ENCODE assay signal across 8 cellular contexts in the genomic region with DNA sequence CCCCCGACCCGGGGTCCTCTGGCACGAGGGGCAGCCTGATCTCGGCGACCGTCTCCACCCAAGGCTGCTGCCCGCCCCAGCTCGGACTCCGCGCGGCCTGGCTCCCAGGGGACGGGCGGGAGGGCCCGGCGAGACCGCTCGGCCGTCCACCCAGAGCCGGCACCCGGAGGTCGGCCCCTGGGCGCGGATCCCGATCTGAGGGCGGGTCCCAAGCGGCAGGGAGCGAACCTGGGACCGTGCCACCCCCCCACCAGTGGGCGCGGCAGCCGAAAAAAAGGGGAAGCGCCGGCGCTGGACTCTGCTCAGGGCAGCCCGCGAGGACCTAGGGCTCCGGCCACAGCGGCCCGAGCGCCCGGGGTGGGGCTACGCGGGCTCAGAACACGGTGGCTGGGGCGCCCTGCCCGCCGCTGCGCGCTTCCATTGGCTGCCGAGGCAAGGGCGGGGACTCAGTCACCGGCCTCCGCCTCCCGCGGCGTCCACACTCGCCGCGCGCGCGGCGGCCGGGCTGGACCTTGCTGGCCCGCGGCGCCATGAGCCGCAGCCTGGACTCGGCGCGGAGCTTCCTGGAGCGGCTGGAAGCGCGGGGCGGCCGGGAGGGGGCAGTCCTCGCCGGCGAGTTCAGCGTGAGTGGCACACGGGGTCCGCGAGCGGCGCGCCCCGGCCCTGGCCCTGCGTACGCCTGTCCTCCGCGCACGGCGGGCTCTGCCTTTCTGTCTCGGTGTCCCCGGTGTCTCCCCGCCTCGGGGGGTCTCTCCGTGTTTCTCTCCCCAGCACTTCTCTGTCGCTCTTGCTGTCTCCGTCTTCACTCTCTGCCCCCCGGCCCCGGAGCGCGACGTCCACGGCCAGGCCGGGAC. TPM values are rescaled to one million over a fixed set of nuclear protein-coding genes. Genes with fewer than 3 reads are reported as not detected.
DNase-seq lines count a peak whose midpoint lies in the region; ATAC-seq and TF ChIP-seq lines count a peak whose summit lies in the region.

A gene with protein sequence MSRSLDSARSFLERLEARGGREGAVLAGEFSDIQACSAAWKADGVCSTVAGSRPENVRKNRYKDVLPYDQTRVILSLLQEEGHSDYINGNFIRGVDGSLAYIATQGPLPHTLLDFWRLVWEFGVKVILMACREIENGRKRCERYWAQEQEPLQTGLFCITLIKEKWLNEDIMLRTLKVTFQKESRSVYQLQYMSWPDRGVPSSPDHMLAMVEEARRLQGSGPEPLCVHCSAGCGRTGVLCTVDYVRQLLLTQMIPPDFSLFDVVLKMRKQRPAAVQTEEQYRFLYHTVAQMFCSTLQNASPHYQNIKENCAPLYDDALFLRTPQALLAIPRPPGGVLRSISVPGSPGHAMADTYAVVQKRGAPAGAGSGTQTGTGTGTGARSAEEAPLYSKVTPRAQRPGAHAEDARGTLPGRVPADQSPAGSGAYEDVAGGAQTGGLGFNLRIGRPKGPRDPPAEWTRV (plus strand): TSS at position 479 of the 854 bp plus-strand sequence. CDS start 52 bp downstream, at position 531.

- H3K36me3 Mint-ChIP-seq in activated naive CD4-positive, alpha-beta T cell treated with anti-CD3 and anti-CD28 coated beads, Interleukin-2, amount 50 U/mL, for 72 hours = peaks cover 0 to 5% of the 10 kb centered on the region in 2 donors

- under 1% methylated on average over 106 of the region's 107 CpGs for WGBS in urinary bladder

- H3K36me3 ChIP-seq in urinary bladder (ENCODE audit: insufficient read depth) = no peaks in the 10 kb centered on the region

- peak; percentile 3 for DNase-seq in GF-D8 (lab: John Stamatoyannopoulos, UW)
- DNase-seq in SHP77 treated with DMSO at 0.1 percent for 48 hours (lab: John Stamatoyannopoulos, UW) = peak; percentile 45
- DNase-seq in activated naive CD4-positive, alpha-beta T cell treated with anti-CD3 and anti-CD28 coated beads, Interleukin-2, amount 50 U/mL, for 72 hours (ENCODE audit: low spot score in 2 of 2) = peak; percentile 69 to 77
- DNase-seq in glomerular endothelial cell (ENCODE audit: extremely low read depth, low read depth, low spot score) = no peak
- DNase-seq in nucleus accumbens (lab: John Stamatoyannopoulos, UW) = peak in 54 of 56 donors; percentile 33 to 90 (median 76)

- no peaks in the 10 kb centered on the region for H3K9me3 Mint-ChIP-seq in activated naive CD4-positive, alpha-beta T cell treated with anti-CD3 and anti-CD28 coated beads, Interleukin-2, amount 50 U/mL, for 72 hours

- H3K27ac ChIP-seq in urinary bladder (ENCODE audit: low read depth) = peak within 1 kb of the TSS; percentile 44

- peak; percentile 87 for ATAC-seq in GM21723 (IDR thresholded peaks at IDR 0.05; ENCODE audit: unreplicated experiment)
- peak; percentile 95 for ATAC-seq in activated naive CD4-positive, alpha-beta T cell treated with anti-CD3 and anti-CD28 coated beads, Interleukin-2, amount 50 U/mL, for 72 hours

- H3K4me1 ChIP-seq in urinary bladder (ENCODE audit: insufficient read depth) = no peaks in the 10 kb centered on the region

- peak; percentile 23; the same call in 1 of the 2 replicates for TF ChIP-seq RAD21 in Ishikawa (IDR thresholded peaks at IDR 0.05; ENCODE audit: low read depth)

- peak within 1 kb of the TSS; percentile 22 to 48 for H3K27ac Mint-ChIP-seq in activated naive CD4-positive, alpha-beta T cell treated with anti-CD3 and anti-CD28 coated beads, Interleukin-2, amount 50 U/mL, for 72 hours

- no peak for TF ChIP-seq EP300 in Ishikawa (IDR thresholded peaks at IDR 0.05; ENCODE audit: borderline replicate concordance)

- peak within 1 kb of the TSS; percentile 65 for H3K4me3 ChIP-seq in urinary bladder (ENCODE audit: low read depth, low read length)

TF ChIP-seq in Ishikawa, 13 proteins besides CTCF, POLR2A, EP300 and RAD21:
- TF ChIP-seq TCF12 (IDR thresholded peaks at IDR 0.05; ENCODE audit: low read depth) (0 out of 2 replicates have a peak, but pooled peaks have one; percentile 6), EGR1 (IDR thresholded peaks at IDR 0.05) (no peak), YY1 (IDR thresholded peaks at IDR 0.05; ENCODE audit: low read depth) (peak; percentile 55; the same call in 1 of the 2 replicates), TAF1 (IDR thresholded peaks at IDR 0.05; ENCODE audit: low read depth) (peak; percentile 73; the same call in 1 of the 2 replicates), ZBTB7A (IDR thresholded peaks at IDR 0.05; ENCODE audit: low read depth) (no peak; the same call in 1 of the 2 replicates)
- TF ChIP-seq, protein P1, sequence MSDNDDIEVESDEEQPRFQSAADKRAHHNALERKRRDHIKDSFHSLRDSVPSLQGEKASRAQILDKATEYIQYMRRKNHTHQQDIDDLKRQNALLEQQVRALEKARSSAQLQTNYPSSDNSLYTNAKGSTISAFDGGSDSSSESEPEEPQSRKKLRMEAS (IDR thresholded peaks at IDR 0.05) = peak; percentile 38; the same call in 1 of the 2 replicates
- TF ChIP-seq, protein P2, sequence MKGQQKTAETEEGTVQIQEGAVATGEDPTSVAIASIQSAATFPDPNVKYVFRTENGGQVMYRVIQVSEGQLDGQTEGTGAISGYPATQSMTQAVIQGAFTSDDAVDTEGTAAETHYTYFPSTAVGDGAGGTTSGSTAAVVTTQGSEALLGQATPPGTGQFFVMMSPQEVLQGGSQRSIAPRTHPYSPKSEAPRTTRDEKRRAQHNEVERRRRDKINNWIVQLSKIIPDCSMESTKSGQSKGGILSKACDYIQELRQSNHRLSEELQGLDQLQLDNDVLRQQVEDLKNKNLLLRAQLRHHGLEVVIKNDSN (IDR thresholded peaks at IDR 0.05) = no peak

RNA-seq across cellular contexts. Expression of the gene that starts here (rescaled TPM):
- total RNA-seq in activated naive CD4-positive, alpha-beta T cell treated with anti-CD3 and anti-CD28 coated beads, Interleukin-2, amount 50 U/mL, for 72 hours = 10 to 100 TPM; 28.3 to 62.1 TPM
- total RNA-seq in glomerular endothelial cell (19.6 and 26.0 TPM in 2 replicates), urinary bladder (28.6 TPM)
- polyA plus RNA-seq in urinary bladder = 42.4 TPM
